In genomic region chr3:52896613-52897012, GRCh38 we compare ENCODE assay signal across 8 cellular contexts. TPM values are rescaled to one million over a fixed set of nuclear protein-coding genes. Genes with fewer than 3 reads are reported as not detected.
DNase-seq lines count a peak whose midpoint lies in the region; ATAC-seq and TF ChIP-seq lines count a peak whose summit lies in the region.

No MANE protein-coding gene starts in this region.

- intact Hi-C loops in dorsolateral prefrontal cortex (cut with DNase I): loop anchor here in 1 of 2 donors (2.0 to 5.0 kb wide), 3 partner anchors 38 to 151 kb away; partner anchors contain the start of gene SFMBT1

- H3K79me2 ChIP-seq in neural cell (replicated peaks; ENCODE audit: insufficient read depth, low read length): no peaks in the 10 kb centered on the region

- H3K9ac ChIP-seq in neural cell (ENCODE audit: low read length): peak overlapping the region; percentile 71

- no peak for TF ChIP-seq RAD21 in neural cell (conservative IDR thresholded peaks at IDR 0.05)

- TF ChIP-seq CTCF in NB4 (IDR thresholded peaks at IDR 0.05; ENCODE audit: low read depth, low read length) (no peak), dorsolateral prefrontal cortex (IDR thresholded peaks at IDR 0.05 in 54 of 56, conservative IDR thresholded peaks at IDR 0.05 in 2 of 56; ENCODE audit: low read depth in 1 of 56, partially characterized antibody in 56 of 56) (no peak), neural cell (IDR thresholded peaks at IDR 0.05; ENCODE audit: poor library complexity, severe bottlenecking) (no peak)

- peak overlapping the region; percentile 89 for H3K4me2 ChIP-seq in neural cell (ENCODE audit: low read length)

- no peak for ATAC-seq in HG02678 (IDR thresholded peaks at IDR 0.05; ENCODE audit: unreplicated experiment)

- H3K36me3 ChIP-seq in neural cell (ENCODE audit: insufficient read depth, low read length): no peaks in the 10 kb centered on the region

- DNase-seq in ELF-1 (ENCODE audit: low read depth, low spot score) (peak; percentile 24), NB4 (ENCODE audit: low read depth) (no peak), dorsolateral prefrontal cortex (no peak), HT-29 (ENCODE audit: low spot score) (no peak)
- no peak for DNase-seq in stimulated activated CD8-positive, alpha-beta memory T cell treated with anti-CD3 and anti-CD28 coated beads, Interleukin-4, amount 100 ng/mL, for 48 hours
- no peak for DNase-seq in NK-92 treated with Interleukin-12 subunit alpha and Interleukin-12 subunit beta, amount 100 ng/mL, for 24 hours (lab: John Stamatoyannopoulos, UW)

- no peaks in the 10 kb centered on the region for H3K27me3 ChIP-seq in dorsolateral prefrontal cortex
- no peaks in the 10 kb centered on the region for H3K27me3 ChIP-seq in neural cell (ENCODE audit: insufficient read depth, low read depth, low read length)

- H2AFZ ChIP-seq in neural cell (ENCODE audit: low read depth, low read length): peak overlapping the region; percentile 49

- H3K27ac ChIP-seq in dorsolateral prefrontal cortex (peak overlapping the region in 40 of 59 donors; percentile 20 to 87 (median 68)), neural cell (ENCODE audit: low read length) (peak overlapping the region; percentile 15)

- no peak for TF ChIP-seq POLR2A in NB4 (IDR thresholded peaks at IDR 0.05; ENCODE audit: extremely low read depth, insufficient read length)

- no peaks in the 10 kb centered on the region for H3F3A ChIP-seq in neural cell (ENCODE audit: insufficient read depth, low read length, poor library complexity, severe bottlenecking)

- H3K4me3 ChIP-seq in NB4 (ENCODE audit: low read depth, low read length): peak overlapping the region; percentile 79
- H3K4me3 ChIP-seq in dorsolateral prefrontal cortex: peak overlapping the region; percentile 65 to 99 (median 89)
- peak overlapping the region; percentile 85 for H3K4me3 ChIP-seq in neural cell (ENCODE audit: low read length)

- TF ChIP-seq EP300 in neural cell (conservative IDR thresholded peaks at IDR 0.05; ENCODE audit: poor library complexity, severe bottlenecking): no peak

- H3K9me2 ChIP-seq in neural cell (ENCODE audit: insufficient read depth, low read length): no peaks in the 10 kb centered on the region

- no peaks in the 10 kb centered on the region for H3K9me3 ChIP-seq in neural cell (ENCODE audit: low read length)

- H4K20me1 ChIP-seq in neural cell (ENCODE audit: insufficient read depth): no peaks in the 10 kb centered on the region

TF ChIP-seq in neural cell, 6 proteins besides CTCF, POLR2A, EP300 and RAD21:
- TF ChIP-seq REST (IDR thresholded peaks at IDR 0.05; ENCODE audit: borderline replicate concordance) (no peak), POLR2AphosphoS5 (IDR thresholded peaks at IDR 0.05) (no peak), EZH2 (IDR thresholded peaks at IDR 0.05; ENCODE audit: borderline replicate concordance, insufficient read depth, low read length, poor library complexity, severe bottlenecking) (no peak), TAF1 (IDR thresholded peaks at IDR 0.05; ENCODE audit: low read depth) (no peak), MXI1 (conservative IDR thresholded peaks at IDR 0.05; ENCODE audit: poor library complexity, severe bottlenecking) (no peak), SMC3 (conservative IDR thresholded peaks at IDR 0.05; ENCODE audit: poor library complexity) (no peak)

RNA-seq across cellular contexts. Expression of gene STIMATE, which starts 0.7 kb away (rescaled TPM):
- total RNA-seq in dorsolateral prefrontal cortex: 10 to 100 TPM in 119 of 120 experiments, 1 to 10 TPM in 1; 9.2 to 40.0 (median 20.3) TPM
- 14.6 and 24.9 TPM in 2 replicates for polyA plus RNA-seq in neural cell
- polyA minus RNA-seq in neural cell: 24.9 and 30.4 TPM in 2 replicates
- 5.1 and 8.4 TPM in 2 replicates for total RNA-seq in HT-29 (2014; rRNA removed; shearing (Covaris generic))
